In the genomic region with DNA sequence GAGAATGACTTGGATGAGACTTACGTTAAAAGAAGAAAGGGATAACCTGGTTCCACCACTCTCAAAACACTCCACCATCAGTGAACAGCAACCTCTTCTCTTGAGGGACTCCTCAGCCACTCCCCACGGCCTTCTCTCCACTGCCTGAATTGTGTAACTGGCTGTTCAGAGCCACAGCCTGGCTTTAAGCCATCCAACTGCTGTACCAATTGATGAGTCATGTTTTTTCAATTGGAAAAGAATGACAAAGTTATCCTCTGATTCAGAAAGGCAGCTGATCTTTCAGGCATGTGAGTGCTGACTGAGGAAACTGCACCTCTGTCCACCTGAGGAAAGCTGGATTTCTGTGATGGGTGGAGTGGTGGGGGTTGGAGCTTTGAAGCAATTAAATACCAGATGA, we compare ENCODE assay signal across 8 cellular contexts. TPM values are rescaled to one million over a fixed set of nuclear protein-coding genes. Genes with fewer than 3 reads are reported as not detected.
DNase-seq lines count a peak whose midpoint lies in the region; FAIRE-seq and TF ChIP-seq lines count a peak whose summit lies in the region.
"Not testable (repeated sequence)": the region's sequence is repeated elsewhere in the genome, so short reads cannot be mapped to it uniquely, and the experiment has no call there.

No MANE protein-coding gene starts in this region.

- CTCF ChIA-PET in CD4-positive, alpha-beta memory T cell (lab: Charles Lee; ENCODE audit: partially characterized antibody): not testable (repeated sequence)

- peak overlapping the region in 4 of 8 donors; percentile 3 to 84 (median 26) for H3K4me3 Mint-ChIP-seq in CD4-positive, alpha-beta memory T cell
- peak overlapping the region; percentile 55 for H3K4me3 Mint-ChIP-seq in activated T-helper 2 cell treated with anti-CD3 and anti-CD28 coated beads, Interferon-gamma antibody, Interleukin-2, Interleukin-4, amounts not matched to agents 10 μg/mL and 5 μg/mL and 100 μg/mL, durations not matched to agents 14 hours and 24 hours and 36 hours (ENCODE audit: low read depth)
- peak overlapping the region; percentile 67 for H3K4me3 Mint-ChIP-seq in endothelial cell (ENCODE audit: unreplicated experiment)
- peak overlapping the region; percentile 53 for H3K4me3 Mint-ChIP-seq in neural progenitor cell

- DNase-seq in CD4-positive, alpha-beta memory T cell; activated T-helper 2 cell treated with anti-CD3 and anti-CD28 coated beads, Interferon-gamma antibody, Interleukin-2, Interleukin-4, amounts not matched to agents 10 μg/mL and 5 μg/mL and 100 μg/mL, durations not matched to agents 14 hours and 24 hours and 36 hours (ENCODE audit: low spot score); endothelial cell (ENCODE audit: low spot score); neural progenitor cell (ENCODE audit: low spot score): not testable (repeated sequence)
- peak; percentile 47 for DNase-seq in KBM-7
- DNase-seq in RCC 7860 (ENCODE audit: low spot score): peak; percentile 75
- DNase-seq in hepatocyte (ENCODE audit: low spot score): peak; percentile 72
- DNase-seq in testis: peak; percentile 79

- H3K4me3 ChIP-seq in CD4-positive, alpha-beta memory T cell (ENCODE audit: low read length in 2 of 2); hepatocyte; neural progenitor cell; testis: not testable (repeated sequence)

- not testable (repeated sequence) for H3K9ac ChIP-seq in neural progenitor cell

- H3K79me2 ChIP-seq in hepatocyte; neural progenitor cell (ENCODE audit: low read depth): not testable (repeated sequence)

- peak; percentile 87 for FAIRE-seq in RCC 7860 (lab: Jason Lieb, UNC)

- not testable (repeated sequence) for H3K4me2 ChIP-seq in hepatocyte, neural progenitor cell

- peak overlapping the region in 6 of 7 donors; percentile 8 to 65 (median 50) for H3K27ac Mint-ChIP-seq in CD4-positive, alpha-beta memory T cell
- not testable (repeated sequence) for H3K27ac Mint-ChIP-seq in activated T-helper 2 cell treated with anti-CD3 and anti-CD28 coated beads, Interferon-gamma antibody, Interleukin-2, Interleukin-4, amounts not matched to agents 10 μg/mL and 5 μg/mL and 100 μg/mL, durations not matched to agents 14 hours and 24 hours and 36 hours; neural progenitor cell
- H3K27ac Mint-ChIP-seq in endothelial cell (ENCODE audit: unreplicated experiment): peak overlapping the region; percentile 30

- not testable (repeated sequence) for H3K36me3 ChIP-seq in CD4-positive, alpha-beta memory T cell (ENCODE audit: insufficient read depth, low read length); hepatocyte (replicated peaks; ENCODE audit: insufficient read depth, low read depth); neural progenitor cell; testis (ENCODE audit: low read depth, missing control alignments)

- H3K27me3 Mint-ChIP-seq in CD4-positive, alpha-beta memory T cell; activated T-helper 2 cell treated with anti-CD3 and anti-CD28 coated beads, Interferon-gamma antibody, Interleukin-2, Interleukin-4, amounts not matched to agents 10 μg/mL and 5 μg/mL and 100 μg/mL, durations not matched to agents 14 hours and 24 hours and 36 hours (ENCODE audit: low read depth); endothelial cell (ENCODE audit: unreplicated experiment); neural progenitor cell (ENCODE audit: insufficient read depth, low read depth): not testable (repeated sequence)

- not testable (repeated sequence) for H3K9me3 Mint-ChIP-seq in CD4-positive, alpha-beta memory T cell; activated T-helper 2 cell treated with anti-CD3 and anti-CD28 coated beads, Interferon-gamma antibody, Interleukin-2, Interleukin-4, amounts not matched to agents 10 μg/mL and 5 μg/mL and 100 μg/mL, durations not matched to agents 14 hours and 24 hours and 36 hours; endothelial cell (ENCODE audit: unreplicated experiment); neural progenitor cell

- not testable (repeated sequence) for H2AFZ ChIP-seq in hepatocyte; neural progenitor cell (replicated peaks)

- H3K4me1 ChIP-seq in CD4-positive, alpha-beta memory T cell (ENCODE audit: insufficient read depth, low read length); hepatocyte (ENCODE audit: insufficient read depth); neural progenitor cell; testis: not testable (repeated sequence)

- H3K4me1 Mint-ChIP-seq in CD4-positive, alpha-beta memory T cell: peaks cover 22 to 42% (median 27%) of the 10 kb centered on the region in 4 donors
- H3K4me1 Mint-ChIP-seq in activated T-helper 2 cell treated with anti-CD3 and anti-CD28 coated beads, Interferon-gamma antibody, Interleukin-2, Interleukin-4, amounts not matched to agents 10 μg/mL and 5 μg/mL and 100 μg/mL, durations not matched to agents 14 hours and 24 hours and 36 hours (ENCODE audit: low read depth): peaks cover 27% of the 10 kb centered on the region
- H3K4me1 Mint-ChIP-seq in endothelial cell (ENCODE audit: unreplicated experiment) (peaks cover 27% of the 10 kb centered on the region), neural progenitor cell (peaks cover 13% of the 10 kb centered on the region)

- in situ Hi-C loops in KBM-7 (cut with MboI; ENCODE audit: low pct_unique_long_range_greater_than_20kb, low sequenced_read_pairs): not testable (repeated sequence)

- WGBS in hepatocyte (ENCODE audit: low lambda C conversion rate, missing lambda C conversion rate): 79% methylated on average over 2 of the region's 2 CpGs
- WGBS in testis, 2 donors: 39 to 59% methylated on average over 2 of the region's 2 CpGs

- not testable (repeated sequence) for H3K9me2 ChIP-seq in hepatocyte (replicated peaks; ENCODE audit: insufficient read depth)

- not testable (repeated sequence) for H3K27me3 ChIP-seq in CD4-positive, alpha-beta memory T cell (ENCODE audit: insufficient read depth, low read length); hepatocyte; neural progenitor cell; testis

- intact Hi-C loops in CD4-positive, alpha-beta memory T cell (cut with micrococcal nuclease); activated T-helper 2 cell treated with anti-CD3 and anti-CD28 coated beads, Interferon-gamma antibody, Interleukin-2, Interleukin-4, amounts not matched to agents 10 μg/mL and 5 μg/mL and 100 μg/mL, durations not matched to agents 14 hours and 24 hours and 36 hours (cut with micrococcal nuclease); testis (cut with DNase I; ENCODE audit: low total_unique reads): not testable (repeated sequence)

- TF ChIP-seq CTCF in endothelial cell (IDR thresholded peaks at IDR 0.05; ENCODE audit: unreplicated experiment); hepatocyte (IDR thresholded peaks at IDR 0.05; ENCODE audit: poor library complexity); neural progenitor cell (IDR thresholded peaks at IDR 0.05); testis (IDR thresholded peaks at IDR 0.05): not testable (repeated sequence)

- H3K9me3 ChIP-seq in CD4-positive, alpha-beta memory T cell (ENCODE audit: control insufficient read depth in 1 of 2, low read length in 2 of 2); hepatocyte (ENCODE audit: low read depth); neural progenitor cell (ENCODE audit: low read depth); testis: not testable (repeated sequence)

- not testable (repeated sequence) for H3F3A ChIP-seq in neural progenitor cell (ENCODE audit: low read depth)

- H3K36me3 Mint-ChIP-seq in CD4-positive, alpha-beta memory T cell: peaks cover 0 to 16% of the 10 kb centered on the region in 2 donors
- not testable (repeated sequence) for H3K36me3 Mint-ChIP-seq in activated T-helper 2 cell treated with anti-CD3 and anti-CD28 coated beads, Interferon-gamma antibody, Interleukin-2, Interleukin-4, amounts not matched to agents 10 μg/mL and 5 μg/mL and 100 μg/mL, durations not matched to agents 14 hours and 24 hours and 36 hours (ENCODE audit: low read depth); endothelial cell (ENCODE audit: low read depth, unreplicated experiment); neural progenitor cell

- H4K20me1 ChIP-seq in hepatocyte (ENCODE audit: insufficient read depth, poor library complexity, severe bottlenecking); neural progenitor cell (ENCODE audit: low read depth): not testable (repeated sequence)

- POLR2A ChIA-PET in CD4-positive, alpha-beta memory T cell (lab: Charles Lee; ENCODE audit: partially characterized antibody): not testable (repeated sequence)

- not testable (repeated sequence) for H3K27ac ChIP-seq in CD4-positive, alpha-beta memory T cell (ENCODE audit: low read depth, low read length); neural progenitor cell
- H3K27ac ChIP-seq in hepatocyte (peak overlapping the region; percentile 70), testis (peak overlapping the region in 1 of 2 donors; percentile 56)

- TF ChIP-seq POLR2A in testis (IDR thresholded peaks at IDR 0.05): not testable (repeated sequence)

RNA-seq across cellular contexts. Expression of a gene that starts 2.8 kb away (rescaled TPM):
- total RNA-seq in CD4-positive, alpha-beta memory T cell: 10 to 100 TPM; 82.9 to 92.5 TPM
- 10 to 100 TPM in 1 of 2 donors, 1 to 10 TPM in 1; 6.8 to 18.8 TPM for polyA plus RNA-seq in CD4-positive, alpha-beta memory T cell
- total RNA-seq in activated T-helper 2 cell treated with anti-CD3 and anti-CD28 coated beads, Interferon-gamma antibody, Interleukin-2, Interleukin-4, amounts not matched to agents 10 μg/mL and 5 μg/mL and 100 μg/mL, durations not matched to agents 14 hours and 24 hours and 36 hours: 33.1 and 38.9 TPM in 2 replicates
- total RNA-seq in endothelial cell (ENCODE audit: unreplicated experiment): 46.6 TPM
- 18.4 and 22.0 TPM in 2 replicates for total RNA-seq in hepatocyte
- polyA plus RNA-seq in hepatocyte: 18.5 and 23.8 TPM in 2 replicates
- 6.2 and 7.0 TPM in 2 replicates for total RNA-seq in neural progenitor cell (ENCODE audit: low replicate concordance)
- total RNA-seq in testis: 10 to 100 TPM; 31.8 to 39.1 TPM
- 17.8 TPM for polyA plus RNA-seq in testis (ENCODE audit: insufficient read depth, low read depth, low replicate concordance)

RNA-seq across cellular contexts. Expression of a gene that starts 55.0 kb away (rescaled TPM):
- 100 to 1,000 TPM; 108 to 113 TPM for total RNA-seq in CD4-positive, alpha-beta memory T cell
- polyA plus RNA-seq in CD4-positive, alpha-beta memory T cell: 10 to 100 TPM; 23.0 to 30.6 TPM
- 50.7 and 58.0 TPM in 2 replicates for total RNA-seq in activated T-helper 2 cell treated with anti-CD3 and anti-CD28 coated beads, Interferon-gamma antibody, Interleukin-2, Interleukin-4, amounts not matched to agents 10 μg/mL and 5 μg/mL and 100 μg/mL, durations not matched to agents 14 hours and 24 hours and 36 hours
- total RNA-seq in endothelial cell (ENCODE audit: unreplicated experiment) (155 TPM), hepatocyte (27.9 and 78.1 TPM in 2 replicates), neural progenitor cell (ENCODE audit: low replicate concordance) (1.0 and 3.0 TPM in 2 replicates), testis (10 to 100 TPM; 21.4 to 22.8 TPM)
- polyA plus RNA-seq in hepatocyte (21.1 and 24.4 TPM in 2 replicates), testis (ENCODE audit: insufficient read depth, low read depth, low replicate concordance) (17.7 TPM)
